Comparison of ENCODE assay signal across 12 cellular contexts in genomic region chr7:151720297-151720696, GRCh38.
"Had no signal": no experiment of that assay in that cellular context is flagged by ENCODE, and none has a peak within 500 bp of the region (broad histone marks: within the 10 kb centered on the region; RNA-seq: fewer than 3 reads in every experiment).

No MANE protein-coding gene starts in this region.

- FAIRE-seq: pancreas had no signal

- H3K9me3 ChIP-seq: body of pancreas, pancreas, transverse colon had no signal

- DNase-seq: activated naive CD4-positive, alpha-beta T cell treated with anti-CD3 and anti-CD28 coated beads, Interleukin-2, amount 50 U/mL, for 16 hours; body of pancreas; cerebellar nuclear complex; effector memory CD8-positive, alpha-beta T cell; erythroblast; immature natural killer cell; pancreas; stimulated activated CD4-positive, alpha-beta T cell treated with anti-CD3 and anti-CD28 coated beads, Interleukin-4, amount 100 ng/mL, for 4 hours; transverse colon had no signal

- H3K27me3 ChIP-seq: body of pancreas, pancreas, transverse colon had no signal

- H3K36me3 ChIP-seq: pancreas, transverse colon had no signal

- H3K9me3 Mint-ChIP-seq: dendritic cell treated with granulocyte-macrophage colony-stimulating factor and Interleukin-4, amounts not matched to agents 40 ng/mL and 50 ng/mL, for 4 days; effector memory CD8-positive, alpha-beta T cell; immature natural killer cell; natural killer cell treated with Interleukin-12 subunit alpha and Interleukin-12 subunit beta and Interleukin-15 and Interleukin-18, amount 100 ng/mL, for 72 hours had no signal

- H3K27ac Mint-ChIP-seq: dendritic cell treated with granulocyte-macrophage colony-stimulating factor and Interleukin-4, amounts not matched to agents 40 ng/mL and 50 ng/mL, for 4 days; immature natural killer cell had no signal

- ATAC-seq: body of pancreas; effector memory CD8-positive, alpha-beta T cell; natural killer cell treated with Interleukin-12 subunit alpha and Interleukin-12 subunit beta and Interleukin-15 and Interleukin-18, amount 100 ng/mL, for 72 hours; pancreas had no signal

- H3K4me3 ChIP-seq: body of pancreas, pancreas, skin epidermis, transverse colon had no signal

- H3K36me3 Mint-ChIP-seq: natural killer cell treated with Interleukin-12 subunit alpha and Interleukin-12 subunit beta and Interleukin-15 and Interleukin-18, amount 100 ng/mL, for 72 hours had no signal

- H3K27ac ChIP-seq: body of pancreas, pancreas, skin epidermis, transverse colon had no signal
